15 cellular contexts compared by ENCODE assay signal in the genomic region with DNA sequence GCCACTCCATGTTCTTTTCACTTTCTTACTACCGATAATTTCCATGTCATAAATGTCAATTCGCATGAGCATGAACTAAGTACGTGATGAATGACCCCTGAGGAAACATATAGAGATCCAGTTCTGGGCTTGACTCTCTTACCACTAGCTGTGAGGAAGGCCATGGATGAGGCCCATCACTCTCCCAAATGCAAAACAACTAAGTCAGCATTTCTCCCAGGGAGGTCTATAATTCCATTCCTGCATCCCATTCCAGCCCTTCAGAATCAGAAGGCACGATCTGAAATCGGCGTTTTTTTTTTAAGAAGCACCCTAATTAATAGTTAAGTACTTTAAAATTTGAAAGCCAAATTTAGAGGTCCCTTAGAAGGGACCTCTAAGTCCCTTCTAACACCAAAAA.
DNase-seq lines count a peak whose midpoint lies in the region; FAIRE-seq and TF ChIP-seq lines count a peak whose summit lies in the region.
"Had no signal": no experiment of that assay in that cellular context is flagged by ENCODE, and none has a peak within 500 bp of the region (broad histone marks: within the 10 kb centered on the region; RNA-seq: fewer than 3 reads in every experiment).

No MANE protein-coding gene starts in this region.

- H3K36me3 Mint-ChIP-seq in Calu3 (ENCODE audit: insufficient read depth, unreplicated experiment) (no peaks in the 10 kb centered on the region), CD14-positive monocyte (no peaks in the 10 kb centered on the region)

- no TSS peak for BruUV-seq in Calu3 (replicated peaks; lab: Mats Ljungman, UMichigan)

- no peaks in the 10 kb centered on the region for H3K36me3 ChIP-seq in brain microvascular endothelial cell (replicated peaks)
- H3K36me3 ChIP-seq in osteoblast (ENCODE audit: insufficient read depth, low read length), result no peaks in the 10 kb centered on the region
- H3K36me3 ChIP-seq: HAP-1 had no signal

- H3K9me3 ChIP-seq in osteoblast (ENCODE audit: low read depth, low read length), result no peaks in the 10 kb centered on the region
- H3K9me3 ChIP-seq: HAP-1 had no signal

- H3K4me3 ChIP-seq in Jurkat, Clone E6-1 (ENCODE audit: low read length), result peak overlapping the region; percentile 22
- H3K4me3 ChIP-seq in brain microvascular endothelial cell (ENCODE audit: low read depth, low read length), result no peak overlapping the region
- no peak overlapping the region for H3K4me3 ChIP-seq in osteoblast (ENCODE audit: insufficient read depth, low read length)
- H3K4me3 ChIP-seq: HAP-1 had no signal

- no peaks in the 10 kb centered on the region for H3K9me3 Mint-ChIP-seq in Calu3 (ENCODE audit: low read depth, unreplicated experiment)
- H3K9me3 Mint-ChIP-seq in CD14-positive monocyte, result no peaks in the 10 kb centered on the region

- FAIRE-seq in urothelium cell line (lab: Jason Lieb, UNC), result no peak
- FAIRE-seq: GM19239 had no signal

- intact Hi-C loops in Calu3 (cut with micrococcal nuclease; ENCODE audit: unreplicated experiment) (no loop called here), CD14-positive monocyte (cut with micrococcal nuclease) (no loop called here)

- DNase-seq in Calu3 (no peak), brain microvascular endothelial cell (no peak), osteoblast (ENCODE audit: insufficient read length, low spot score, missing footprints) (no peak), GDM1 (lab: John Stamatoyannopoulos, UW) (no peak), CD14-positive monocyte (ENCODE audit: low spot score) (no peak), urothelium cell line (ENCODE audit: low spot score) (no peak)
- no peak for DNase-seq in Jurkat, Clone E6-1 (ENCODE audit: low read depth, low spot score)
- DNase-seq: C1 segment of cervical spinal cord, KG1, NCI-H1436 treated with DMSO at 0.1 percent for 48 hours, NCI-H2029 treated with DMSO at 0.1 percent for 48 hours, NCI-H510A, NCI-H774 had no signal

- H3K4me1 ChIP-seq in osteoblast (ENCODE audit: insufficient read depth, low read length), result peaks cover 2% of the 10 kb centered on the region
- H3K4me1 ChIP-seq: HAP-1 had no signal

- H3K27me3 Mint-ChIP-seq in Calu3 (ENCODE audit: unreplicated experiment), result no peaks in the 10 kb centered on the region
- peaks cover 0 to 2% (median 0%) of the 10 kb centered on the region in 3 donors for H3K27me3 Mint-ChIP-seq in CD14-positive monocyte (ENCODE audit: low read depth in 3 of 3)

- peak overlapping the region; percentile 83 for H3K27ac Mint-ChIP-seq in Calu3 (ENCODE audit: unreplicated experiment)
- H3K27ac Mint-ChIP-seq in CD14-positive monocyte, result no peak overlapping the region

- H3K4me2 ChIP-seq in osteoblast (ENCODE audit: insufficient read depth, low read length), result no peak overlapping the region

- H3K4me3 Mint-ChIP-seq in Calu3 (ENCODE audit: low read depth, unreplicated experiment) (peak overlapping the region; percentile 4), CD14-positive monocyte (no peak overlapping the region)

- CTCF ChIA-PET in Calu3 (lab: Charles Lee), result interaction anchor here (1.6 kb wide), 1 partner anchor 17 kb away, joined by 7 read pairs; no protein-coding TSS in a partner anchor

- H3K4me1 Mint-ChIP-seq in Calu3 (ENCODE audit: low read depth, unreplicated experiment), result peaks cover 29% of the 10 kb centered on the region
- H3K4me1 Mint-ChIP-seq in CD14-positive monocyte, result peaks cover 3% of the 10 kb centered on the region

- TF ChIP-seq CTCF in Calu3 (IDR thresholded peaks at IDR 0.05; ENCODE audit: unreplicated experiment) (no peak), brain microvascular endothelial cell (IDR thresholded peaks at IDR 0.05; ENCODE audit: low read depth, low read length, missing control alignments) (no peak), osteoblast (IDR thresholded peaks at IDR 0.05; ENCODE audit: extremely low read depth, low read depth, low read length) (no peak), CD14-positive monocyte (IDR thresholded peaks at IDR 0.05) (no peak)

- H3K27ac ChIP-seq in brain microvascular endothelial cell, result peak overlapping the region; percentile 29
- peak overlapping the region; percentile 16 for H3K27ac ChIP-seq in osteoblast (ENCODE audit: low read depth, low read length)

- H2AFZ ChIP-seq in osteoblast (ENCODE audit: low read length), result no peak overlapping the region

- in situ Hi-C loops in brain microvascular endothelial cell (cut with HindIII; ENCODE audit: low pct_ligation_motif_present, low sequenced_read_pairs), result no loop called here

- no peaks in the 10 kb centered on the region for H3K27me3 ChIP-seq in brain microvascular endothelial cell (replicated peaks)
- H3K27me3 ChIP-seq in osteoblast (ENCODE audit: insufficient read depth, low read length), result no peaks in the 10 kb centered on the region

- H4K20me1 ChIP-seq in osteoblast (ENCODE audit: insufficient read depth, low read length), result no peaks in the 10 kb centered on the region

- no peaks in the 10 kb centered on the region for H3K79me2 ChIP-seq in osteoblast (ENCODE audit: insufficient read depth, low read length)
